ENCODE assay signal across 21 cellular contexts in the genomic region with DNA sequence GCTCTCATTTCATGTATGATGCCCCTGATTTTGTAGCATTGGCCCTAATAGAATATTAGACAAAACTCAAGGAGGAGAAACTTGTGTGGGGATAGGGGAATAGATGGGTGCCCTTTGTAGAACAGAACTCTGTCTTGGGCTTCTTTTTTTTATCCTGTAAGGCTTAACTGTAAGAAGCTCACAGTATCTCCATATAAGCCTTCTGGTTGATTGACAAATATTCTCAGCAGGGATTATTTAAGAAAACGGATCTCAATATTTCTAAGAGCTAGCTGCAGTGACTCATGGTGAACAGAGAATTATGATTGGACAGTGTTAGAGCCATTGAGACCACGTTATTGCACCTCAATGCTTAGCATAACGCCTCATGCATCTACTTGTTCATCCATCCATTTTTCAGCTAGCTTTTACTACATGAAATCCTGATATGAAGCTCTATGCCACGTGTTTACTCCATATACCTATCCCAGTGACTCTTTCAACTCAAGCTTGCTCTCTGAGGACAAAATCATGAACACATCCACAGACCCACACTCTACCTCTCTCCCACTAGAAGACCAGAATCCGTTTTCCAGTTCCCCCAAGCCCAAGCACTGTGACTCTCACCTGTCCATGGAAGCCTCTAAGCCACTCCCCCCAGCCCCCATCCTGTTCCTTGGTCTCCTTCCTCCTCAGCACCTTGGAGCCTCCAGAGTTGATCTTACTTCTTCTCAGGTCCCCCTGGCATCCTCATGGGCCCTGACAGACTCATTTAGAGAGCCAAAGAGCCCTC.
A peak's percentile ranks its signal among the peaks of the same experiment; 100 is the strongest.
DNase-seq lines count a peak whose midpoint lies in the region; ATAC-seq, FAIRE-seq and TF ChIP-seq lines count a peak whose summit lies in the region.
"Had no signal": no experiment of that assay in that cellular context is flagged by ENCODE, and none has a peak within 500 bp of the region (broad histone marks: within the 10 kb centered on the region; RNA-seq: fewer than 3 reads in every experiment).

No MANE protein-coding gene starts in this region.

- TF ChIP-seq RAD21 in H1 (IDR thresholded peaks at IDR 0.05 in 1 of 2, conservative IDR thresholded peaks at IDR 0.05 in 1 of 2; ENCODE audit: low read depth in 2 of 2, low read length in 2 of 2) = no peak

- CTCF ChIA-PET in H1 (lab: Charles Lee; ENCODE audit: partially characterized antibody) = interaction anchor here (0.7 to 1.8 kb wide), 2 partner anchors 11 to 52 kb away, joined by 3 to 4 read pairs; no protein-coding TSS in a partner anchor

- no peak overlapping the region for H4K8ac ChIP-seq in H1 (ENCODE audit: extremely low read depth, insufficient read depth, low read length)

- H3K18ac ChIP-seq in H1 (ENCODE audit: extremely low read depth, low read length) = no peak overlapping the region

- peak overlapping the region; percentile 12 for H2BK120ac ChIP-seq in H1 (replicated peaks; ENCODE audit: low read depth, low read length)

- peak; percentile 7 for ATAC-seq in HG02870 (IDR thresholded peaks at IDR 0.05; ENCODE audit: unreplicated experiment)
- ATAC-seq: left cardiac atrium, SK-N-SH treated with all-trans-retinoic acid at 6 μM for 48 hours had no signal

- 92% methylated on average over 5 of the region's 5 CpGs; no CpG with 5 or more reads in 1 of the 2 experiments for WGBS in H1 (ENCODE audit: extremely low coverage in 1 of 2, insufficient coverage in 1 of 2, insufficient read length in 1 of 2, insufficient replicate concordance in 2 of 2, low coverage in 1 of 2, low lambda C conversion rate in 2 of 2, missing lambda C conversion rate in 1 of 2), 2 experiments

- H3K79me2 ChIP-seq in OCI-LY3 (ENCODE audit: low read length) = no peaks in the 10 kb centered on the region
- H3K79me2 ChIP-seq in H1 (ENCODE audit: control insufficient read depth in 1 of 2, insufficient read depth in 2 of 2, low read length in 2 of 2) = no peaks in the 10 kb centered on the region

- H3K4me3 Mint-ChIP-seq in osteocyte (ENCODE audit: unreplicated experiment) = no peak overlapping the region
- H3K4me3 Mint-ChIP-seq: activated naive CD4-positive, alpha-beta T cell treated with anti-CD3 and anti-CD28 coated beads for 36 hours; activated T-cell treated with anti-CD3 and anti-CD28 coated beads, Interleukin-2, amount 50 U/mL, for 24 hours; CD4-positive, alpha-beta T cell had no signal

- H2BK5ac ChIP-seq in H1 (ENCODE audit: low read depth, low read length) = no peak overlapping the region

- H3K4me1 Mint-ChIP-seq in osteocyte (ENCODE audit: unreplicated experiment) = peaks cover 16% of the 10 kb centered on the region

- no peak for DNase-seq in H1 (ENCODE audit: low read depth in 1 of 2, low spot score in 2 of 2)
- no peak for DNase-seq in osteocyte (ENCODE audit: extremely low spot score, unreplicated experiment)
- DNase-seq in NCI-H187 (lab: John Stamatoyannopoulos, UW) = no peak
- no peak for DNase-seq in NCI-H1694 treated with DMSO at 0.1 percent for 48 hours (lab: John Stamatoyannopoulos, UW)
- DNase-seq in D721Med (ENCODE audit: insufficient read length, low spot score) = no peak
- DNase-seq in NCI-H146 (lab: John Stamatoyannopoulos, UW) = no peak
- DNase-seq: activated naive CD4-positive, alpha-beta T cell treated with anti-CD3 and anti-CD28 coated beads for 36 hours; activated T-cell treated with anti-CD3 and anti-CD28 coated beads, Interleukin-2, amount 50 U/mL, for 24 hours; aorta; CD4-positive, alpha-beta T cell; DMS53; left cardiac atrium; NCI-H187 treated with DMSO at 0.1 percent for 48 hours; NCI-H2227 treated with DMSO at 0.1 percent for 48 hours; stimulated activated CD4-positive, alpha-beta T cell treated with anti-CD3 and anti-CD28 coated beads, Interleukin-4, amount 100 ng/mL, for 24 hours; stomach; T1000 had no signal

- H3K23me2 ChIP-seq in H1 (ENCODE audit: low read depth, low read length) = no peaks in the 10 kb centered on the region

- no peak for TF ChIP-seq CTCF in OCI-LY3 (IDR thresholded peaks at IDR 0.05; ENCODE audit: low read depth, low read length)
- TF ChIP-seq CTCF in H1 (IDR thresholded peaks at IDR 0.05; ENCODE audit: control extremely low read depth in 1 of 3, insufficient read depth in 1 of 3, low read depth in 1 of 3, low read length in 3 of 3) = no peak
- TF ChIP-seq CTCF in osteocyte (IDR thresholded peaks at IDR 0.05) = no peak
- no peak for TF ChIP-seq CTCF in D721Med (IDR thresholded peaks at IDR 0.05; ENCODE audit: insufficient read depth, missing control alignments)

- H3K9ac ChIP-seq in OCI-LY3 (ENCODE audit: low read length) (peak overlapping the region; percentile 36), H1 (replicated peaks in 1 of 4; ENCODE audit: extremely low read depth in 1 of 4, low read depth in 3 of 4, low read length in 3 of 4) (no peak overlapping the region)

- H3K27me3 ChIP-seq in OCI-LY3 (ENCODE audit: low read depth, low read length) (peaks cover 16% of the 10 kb centered on the region; the same call in 1 of the 2 replicates), H1 (replicated peaks in 1 of 4; ENCODE audit: control insufficient read depth in 3 of 4, extremely low read depth in 1 of 4, insufficient read depth in 3 of 4, low read length in 3 of 4) (peaks cover 0 to 1% (median 0%) of the 10 kb centered on the region in 4 experiments; a peak in 1 of 7 replicates)
- H3K27me3 ChIP-seq: stomach had no signal

- peaks cover 20% of the 10 kb centered on the region for H3K9me3 ChIP-seq in OCI-LY3 (ENCODE audit: insufficient read depth, low read length)
- peaks cover 2 to 16% of the 10 kb centered on the region in 2 experiments; a peak in 3 of 4 replicates for H3K9me3 ChIP-seq in H1 (ENCODE audit: insufficient read depth in 2 of 2, low read depth in 1 of 2, low read length in 1 of 2)

- H3K36me3 ChIP-seq in OCI-LY3 (replicated peaks; ENCODE audit: low read depth, low read length) = peaks cover 23% of the 10 kb centered on the region
- H3K36me3 ChIP-seq in H1 (ENCODE audit: control insufficient read depth in 2 of 4, insufficient read depth in 4 of 4, low read length in 3 of 4) = 0 out of 8 replicates have a peak, but pooled peaks cover 0 to 3% (median 0%) of the 10 kb centered on the region in 4 experiments
- H3K36me3 ChIP-seq: stomach had no signal

- peaks cover 6% of the 10 kb centered on the region for H3K9me3 Mint-ChIP-seq in osteocyte (ENCODE audit: unreplicated experiment)

- no peaks in the 10 kb centered on the region for H3K79me1 ChIP-seq in H1 (ENCODE audit: low read depth, low read length)

- H3K14ac ChIP-seq in H1 (ENCODE audit: insufficient read length) = no peak overlapping the region

- no peak for TF ChIP-seq EP300 in H1 (IDR thresholded peaks at IDR 0.05; ENCODE audit: borderline replicate concordance in 1 of 2, low read depth in 2 of 2, low read length in 2 of 2)

- no peak overlapping the region for H3K4ac ChIP-seq in H1 (replicated peaks; ENCODE audit: insufficient read length, low read depth, low read length)

- H3K23ac ChIP-seq in H1 (ENCODE audit: insufficient read length) = no peak overlapping the region

- peaks cover 12% of the 10 kb centered on the region for H3K36me3 Mint-ChIP-seq in osteocyte (ENCODE audit: unreplicated experiment)

- no peak overlapping the region for H3K56ac ChIP-seq in H1 (replicated peaks; ENCODE audit: insufficient read length, low read depth, low read length)

- H3K27me3 Mint-ChIP-seq in osteocyte (ENCODE audit: unreplicated experiment) = no peaks in the 10 kb centered on the region
- H3K27me3 Mint-ChIP-seq: type B pancreatic cell had no signal

- H2AK5ac ChIP-seq in H1 (ENCODE audit: low read depth, low read length) = no peak overlapping the region

- H2BK20ac ChIP-seq in H1 (ENCODE audit: low read length) = no peak overlapping the region

- no peak overlapping the region for H2BK12ac ChIP-seq in H1 (ENCODE audit: low read depth, low read length)

- H4K5ac ChIP-seq in H1 (ENCODE audit: insufficient read length, low read depth, low read length) = no peak overlapping the region

- no peak overlapping the region for H2AFZ ChIP-seq in OCI-LY3 (ENCODE audit: low read depth, low read length)
- H2AFZ ChIP-seq in H1 (ENCODE audit: low read length) = no peak overlapping the region

- POLR2A ChIA-PET in H1 (lab: Charles Lee; ENCODE audit: partially characterized antibody) = interaction anchor here (0.8 to 1.4 kb wide), 2 partner anchors 15 to 100 kb away, joined by 3 read pairs; partner anchors contain the start of gene BCL2L11

- no peak for FAIRE-seq in H1 (lab: Jason Lieb, UNC)
- no peak for FAIRE-seq in D721Med (lab: Jason Lieb, UNC)

- H3K4me2 ChIP-seq in OCI-LY3 (ENCODE audit: low read length) (peak overlapping the region; percentile 52), H1 (ENCODE audit: insufficient read depth in 1 of 2, low read depth in 2 of 2, low read length in 2 of 2) (no peak overlapping the region)

- peak overlapping the region; percentile 25 for H3K27ac Mint-ChIP-seq in osteocyte (ENCODE audit: unreplicated experiment)
- H3K27ac Mint-ChIP-seq: activated naive CD4-positive, alpha-beta T cell treated with anti-CD3 and anti-CD28 coated beads for 36 hours; activated T-cell treated with anti-CD3 and anti-CD28 coated beads, Interleukin-2, amount 50 U/mL, for 24 hours; CD4-positive, alpha-beta T cell; type B pancreatic cell had no signal

- H3K4me1 ChIP-seq in OCI-LY3 (ENCODE audit: low read length) (peaks cover 40% of the 10 kb centered on the region), H1 (replicated peaks in 1 of 4; ENCODE audit: control insufficient read depth in 3 of 4, insufficient read depth in 4 of 4, low read length in 3 of 4) (peaks cover 0 to 3% (median 0%) of the 10 kb centered on the region in 4 experiments; a peak in 1 of 7 replicates)
- H3K4me1 ChIP-seq: stomach had no signal

- H3K4me3 ChIP-seq in OCI-LY3 (ENCODE audit: low read length) = peak overlapping the region; percentile 44
- no peak overlapping the region for H3K4me3 ChIP-seq in H1 (ENCODE audit: extremely low read depth in 1 of 4, insufficient read depth in 2 of 4, low read depth in 3 of 4, low read length in 4 of 4)
- H3K4me3 ChIP-seq: stomach had no signal

- 0 out of 2 replicates have a peak overlapping the region, but pooled peaks have one; percentile 1 for H2BK15ac ChIP-seq in H1 (ENCODE audit: low read length)

- TF ChIP-seq POLR2A in H1 (IDR thresholded peaks at IDR 0.05; ENCODE audit: control extremely low read depth in 1 of 2, low read depth in 2 of 2, low read length in 2 of 2) = no peak

- H4K20me1 ChIP-seq in OCI-LY3 (ENCODE audit: insufficient read depth, low read length) = no peaks in the 10 kb centered on the region
- no peaks in the 10 kb centered on the region for H4K20me1 ChIP-seq in H1 (replicated peaks in 1 of 2; ENCODE audit: control insufficient read depth in 1 of 2, insufficient read depth in 2 of 2, low read length in 2 of 2)

- H3K27ac ChIP-seq in OCI-LY3 (ENCODE audit: low read length) = peak overlapping the region; percentile 89
- no peak overlapping the region for H3K27ac ChIP-seq in H1 (ENCODE audit: low read depth, low read length)
- H3K27ac ChIP-seq: stomach had no signal

- no peak overlapping the region for H4K91ac ChIP-seq in H1 (replicated peaks; ENCODE audit: insufficient read length, low read length)

TF ChIP-seq in H1, 55 proteins besides CTCF, POLR2A, EP300 and RAD21 (continues in another document):
- TF ChIP-seq KDM5A (IDR thresholded peaks at IDR 0.05; ENCODE audit: low read length) = no peak
- no peak for TF ChIP-seq BRCA1 (IDR thresholded peaks at IDR 0.05; ENCODE audit: low read depth, low read length)
- TF ChIP-seq KDM4A (IDR thresholded peaks at IDR 0.05; ENCODE audit: low read depth, low read length, severe bottlenecking) = no peak
- no peak for TF ChIP-seq CHD2 (IDR thresholded peaks at IDR 0.05; ENCODE audit: low read length)
